1 cellular context compared by ENCODE assay signal in the genomic region with DNA sequence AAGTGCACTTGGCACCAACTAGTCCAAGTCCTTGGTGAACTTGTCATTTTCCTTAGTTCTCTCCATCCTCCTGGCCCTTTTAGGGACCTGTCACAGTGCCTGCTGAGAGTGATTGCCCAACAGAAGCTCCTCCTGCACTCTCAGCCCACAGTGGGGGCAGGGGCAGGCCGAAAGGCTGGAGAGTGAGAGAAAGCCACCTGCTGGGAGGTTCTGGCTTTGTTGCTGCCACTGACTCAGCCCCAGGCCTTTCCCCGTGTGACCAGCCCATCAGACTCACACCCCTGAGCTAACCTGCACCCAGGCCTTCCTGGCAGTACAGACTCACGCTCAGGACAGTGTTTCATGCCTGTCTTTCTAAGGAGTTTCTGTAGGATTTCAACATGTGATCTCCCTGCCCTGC.
A peak's percentile ranks its signal among the peaks of the same experiment; 100 is the strongest.
TF ChIP-seq lines count a peak whose summit lies in the region.

No MANE protein-coding gene starts in this region.

TF ChIP-seq in HepG2, 621 proteins besides CTCF, POLR2A, EP300 and RAD21 (continued from another document and continues in another):
- TF ChIP-seq, protein P1, sequence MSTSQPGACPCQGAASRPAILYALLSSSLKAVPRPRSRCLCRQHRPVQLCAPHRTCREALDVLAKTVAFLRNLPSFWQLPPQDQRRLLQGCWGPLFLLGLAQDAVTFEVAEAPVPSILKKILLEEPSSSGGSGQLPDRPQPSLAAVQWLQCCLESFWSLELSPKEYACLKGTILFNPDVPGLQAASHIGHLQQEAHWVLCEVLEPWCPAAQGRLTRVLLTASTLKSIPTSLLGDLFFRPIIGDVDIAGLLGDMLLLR (CRISPR knock-in tag; IDR thresholded peaks at IDR 0.05) = no peak
- TF ChIP-seq ZNF230 (CRISPR knock-in tag; IDR thresholded peaks at IDR 0.05) = no peak
- TF ChIP-seq ZNF616 (CRISPR knock-in tag; IDR thresholded peaks at IDR 0.05; ENCODE audit: low read depth) = no peak
- no peak for TF ChIP-seq NCOA1 (CRISPR knock-in tag; IDR thresholded peaks at IDR 0.05)
- TF ChIP-seq, protein P2, sequence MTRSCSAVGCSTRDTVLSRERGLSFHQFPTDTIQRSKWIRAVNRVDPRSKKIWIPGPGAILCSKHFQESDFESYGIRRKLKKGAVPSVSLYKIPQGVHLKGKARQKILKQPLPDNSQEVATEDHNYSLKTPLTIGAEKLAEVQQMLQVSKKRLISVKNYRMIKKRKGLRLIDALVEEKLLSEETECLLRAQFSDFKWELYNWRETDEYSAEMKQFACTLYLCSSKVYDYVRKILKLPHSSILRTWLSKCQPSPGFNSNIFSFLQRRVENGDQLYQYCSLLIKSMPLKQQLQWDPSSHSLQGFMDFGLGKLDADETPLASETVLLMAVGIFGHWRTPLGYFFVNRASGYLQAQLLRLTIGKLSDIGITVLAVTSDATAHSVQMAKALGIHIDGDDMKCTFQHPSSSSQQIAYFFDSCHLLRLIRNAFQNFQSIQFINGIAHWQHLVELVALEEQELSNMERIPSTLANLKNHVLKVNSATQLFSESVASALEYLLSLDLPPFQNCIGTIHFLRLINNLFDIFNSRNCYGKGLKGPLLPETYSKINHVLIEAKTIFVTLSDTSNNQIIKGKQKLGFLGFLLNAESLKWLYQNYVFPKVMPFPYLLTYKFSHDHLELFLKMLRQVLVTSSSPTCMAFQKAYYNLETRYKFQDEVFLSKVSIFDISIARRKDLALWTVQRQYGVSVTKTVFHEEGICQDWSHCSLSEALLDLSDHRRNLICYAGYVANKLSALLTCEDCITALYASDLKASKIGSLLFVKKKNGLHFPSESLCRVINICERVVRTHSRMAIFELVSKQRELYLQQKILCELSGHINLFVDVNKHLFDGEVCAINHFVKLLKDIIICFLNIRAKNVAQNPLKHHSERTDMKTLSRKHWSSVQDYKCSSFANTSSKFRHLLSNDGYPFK (CRISPR knock-in tag; IDR thresholded peaks at IDR 0.05; ENCODE audit: borderline replicate concordance) = no peak
- no peak for TF ChIP-seq FOXA1 (IDR thresholded peaks at IDR 0.05)
- no peak for TF ChIP-seq FOXA1 (CRISPR knock-in tag; IDR thresholded peaks at IDR 0.05)
- TF ChIP-seq, protein P3, sequence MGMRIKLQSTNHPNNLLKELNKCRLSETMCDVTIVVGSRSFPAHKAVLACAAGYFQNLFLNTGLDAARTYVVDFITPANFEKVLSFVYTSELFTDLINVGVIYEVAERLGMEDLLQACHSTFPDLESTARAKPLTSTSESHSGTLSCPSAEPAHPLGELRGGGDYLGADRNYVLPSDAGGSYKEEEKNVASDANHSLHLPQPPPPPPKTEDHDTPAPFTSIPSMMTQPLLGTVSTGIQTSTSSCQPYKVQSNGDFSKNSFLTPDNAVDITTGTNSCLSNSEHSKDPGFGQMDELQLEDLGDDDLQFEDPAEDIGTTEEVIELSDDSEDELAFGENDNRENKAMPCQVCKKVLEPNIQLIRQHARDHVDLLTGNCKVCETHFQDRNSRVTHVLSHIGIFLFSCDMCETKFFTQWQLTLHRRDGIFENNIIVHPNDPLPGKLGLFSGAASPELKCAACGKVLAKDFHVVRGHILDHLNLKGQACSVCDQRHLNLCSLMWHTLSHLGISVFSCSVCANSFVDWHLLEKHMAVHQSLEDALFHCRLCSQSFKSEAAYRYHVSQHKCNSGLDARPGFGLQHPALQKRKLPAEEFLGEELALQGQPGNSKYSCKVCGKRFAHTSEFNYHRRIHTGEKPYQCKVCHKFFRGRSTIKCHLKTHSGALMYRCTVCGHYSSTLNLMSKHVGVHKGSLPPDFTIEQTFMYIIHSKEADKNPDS (CRISPR knock-in tag; IDR thresholded peaks at IDR 0.05) = no peak
- TF ChIP-seq ADNP (CRISPR knock-in tag; IDR thresholded peaks at IDR 0.05) = no peak
- no peak for TF ChIP-seq SAP130 (CRISPR knock-in tag; IDR thresholded peaks at IDR 0.05; ENCODE audit: low read depth)
- TF ChIP-seq MAZ (IDR thresholded peaks at IDR 0.05; ENCODE audit: borderline replicate concordance, low read depth, low read length) = peak; percentile 38; the same call in 1 of the 2 replicates
- no peak for TF ChIP-seq MAZ (CRISPR knock-in tag; IDR thresholded peaks at IDR 0.05; ENCODE audit: low read depth)
- no peak for TF ChIP-seq ZNF724P (CRISPR knock-in tag; IDR thresholded peaks at IDR 0.05; ENCODE audit: borderline replicate concordance)
- no peak for TF ChIP-seq GZF1 (CRISPR knock-in tag; IDR thresholded peaks at IDR 0.05)
- TF ChIP-seq SALL2 (CRISPR knock-in tag; IDR thresholded peaks at IDR 0.05) = no peak
- no peak for TF ChIP-seq PCBP2 (optimal IDR thresholded peaks at IDR 0.05; ENCODE audit: low read depth, low read length, poor library complexity, severe bottlenecking)
- TF ChIP-seq, protein P4, sequence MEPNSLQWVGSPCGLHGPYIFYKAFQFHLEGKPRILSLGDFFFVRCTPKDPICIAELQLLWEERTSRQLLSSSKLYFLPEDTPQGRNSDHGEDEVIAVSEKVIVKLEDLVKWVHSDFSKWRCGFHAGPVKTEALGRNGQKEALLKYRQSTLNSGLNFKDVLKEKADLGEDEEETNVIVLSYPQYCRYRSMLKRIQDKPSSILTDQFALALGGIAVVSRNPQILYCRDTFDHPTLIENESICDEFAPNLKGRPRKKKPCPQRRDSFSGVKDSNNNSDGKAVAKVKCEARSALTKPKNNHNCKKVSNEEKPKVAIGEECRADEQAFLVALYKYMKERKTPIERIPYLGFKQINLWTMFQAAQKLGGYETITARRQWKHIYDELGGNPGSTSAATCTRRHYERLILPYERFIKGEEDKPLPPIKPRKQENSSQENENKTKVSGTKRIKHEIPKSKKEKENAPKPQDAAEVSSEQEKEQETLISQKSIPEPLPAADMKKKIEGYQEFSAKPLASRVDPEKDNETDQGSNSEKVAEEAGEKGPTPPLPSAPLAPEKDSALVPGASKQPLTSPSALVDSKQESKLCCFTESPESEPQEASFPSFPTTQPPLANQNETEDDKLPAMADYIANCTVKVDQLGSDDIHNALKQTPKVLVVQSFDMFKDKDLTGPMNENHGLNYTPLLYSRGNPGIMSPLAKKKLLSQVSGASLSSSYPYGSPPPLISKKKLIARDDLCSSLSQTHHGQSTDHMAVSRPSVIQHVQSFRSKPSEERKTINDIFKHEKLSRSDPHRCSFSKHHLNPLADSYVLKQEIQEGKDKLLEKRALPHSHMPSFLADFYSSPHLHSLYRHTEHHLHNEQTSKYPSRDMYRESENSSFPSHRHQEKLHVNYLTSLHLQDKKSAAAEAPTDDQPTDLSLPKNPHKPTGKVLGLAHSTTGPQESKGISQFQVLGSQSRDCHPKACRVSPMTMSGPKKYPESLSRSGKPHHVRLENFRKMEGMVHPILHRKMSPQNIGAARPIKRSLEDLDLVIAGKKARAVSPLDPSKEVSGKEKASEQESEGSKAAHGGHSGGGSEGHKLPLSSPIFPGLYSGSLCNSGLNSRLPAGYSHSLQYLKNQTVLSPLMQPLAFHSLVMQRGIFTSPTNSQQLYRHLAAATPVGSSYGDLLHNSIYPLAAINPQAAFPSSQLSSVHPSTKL (CRISPR knock-in tag; IDR thresholded peaks at IDR 0.05) = no peak
- TF ChIP-seq ZNF761 (CRISPR knock-in tag; conservative IDR thresholded peaks at IDR 0.05) = no peak
- TF ChIP-seq, protein P5, sequence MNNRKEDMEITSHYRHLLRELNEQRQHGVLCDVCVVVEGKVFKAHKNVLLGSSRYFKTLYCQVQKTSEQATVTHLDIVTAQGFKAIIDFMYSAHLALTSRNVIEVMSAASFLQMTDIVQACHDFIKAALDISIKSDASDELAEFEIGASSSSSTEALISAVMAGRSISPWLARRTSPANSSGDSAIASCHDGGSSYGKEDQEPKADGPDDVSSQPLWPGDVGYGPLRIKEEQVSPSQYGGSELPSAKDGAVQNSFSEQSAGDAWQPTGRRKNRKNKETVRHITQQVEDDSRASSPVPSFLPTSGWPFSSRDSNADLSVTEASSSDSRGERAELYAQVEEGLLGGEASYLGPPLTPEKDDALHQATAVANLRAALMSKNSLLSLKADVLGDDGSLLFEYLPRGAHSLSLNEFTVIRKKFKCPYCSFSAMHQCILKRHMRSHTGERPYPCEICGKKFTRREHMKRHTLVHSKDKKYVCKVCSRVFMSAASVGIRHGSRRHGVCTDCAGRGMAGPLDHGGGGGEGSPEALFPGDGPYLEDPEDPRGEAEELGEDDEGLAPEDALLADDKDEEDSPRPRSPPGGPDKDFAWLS (CRISPR knock-in tag; IDR thresholded peaks at IDR 0.05; ENCODE audit: borderline replicate concordance) = no peak
- peak; percentile 9; the same call in 1 of the 2 replicates for TF ChIP-seq SMC3 (IDR thresholded peaks at IDR 0.05; ENCODE audit: low read length)
- no peak for TF ChIP-seq ZNF124 (CRISPR knock-in tag; IDR thresholded peaks at IDR 0.05)
- no peak for TF ChIP-seq HNF4G (IDR thresholded peaks at IDR 0.05; ENCODE audit: borderline replicate concordance, low read depth, low read length)
- no peak for TF ChIP-seq HNF4G (CRISPR knock-in tag; IDR thresholded peaks at IDR 0.05; ENCODE audit: borderline replicate concordance, low read depth)
- TF ChIP-seq HNRNPL (IDR thresholded peaks at IDR 0.05; ENCODE audit: low read depth, low read length) = no peak
- TF ChIP-seq, protein P6, sequence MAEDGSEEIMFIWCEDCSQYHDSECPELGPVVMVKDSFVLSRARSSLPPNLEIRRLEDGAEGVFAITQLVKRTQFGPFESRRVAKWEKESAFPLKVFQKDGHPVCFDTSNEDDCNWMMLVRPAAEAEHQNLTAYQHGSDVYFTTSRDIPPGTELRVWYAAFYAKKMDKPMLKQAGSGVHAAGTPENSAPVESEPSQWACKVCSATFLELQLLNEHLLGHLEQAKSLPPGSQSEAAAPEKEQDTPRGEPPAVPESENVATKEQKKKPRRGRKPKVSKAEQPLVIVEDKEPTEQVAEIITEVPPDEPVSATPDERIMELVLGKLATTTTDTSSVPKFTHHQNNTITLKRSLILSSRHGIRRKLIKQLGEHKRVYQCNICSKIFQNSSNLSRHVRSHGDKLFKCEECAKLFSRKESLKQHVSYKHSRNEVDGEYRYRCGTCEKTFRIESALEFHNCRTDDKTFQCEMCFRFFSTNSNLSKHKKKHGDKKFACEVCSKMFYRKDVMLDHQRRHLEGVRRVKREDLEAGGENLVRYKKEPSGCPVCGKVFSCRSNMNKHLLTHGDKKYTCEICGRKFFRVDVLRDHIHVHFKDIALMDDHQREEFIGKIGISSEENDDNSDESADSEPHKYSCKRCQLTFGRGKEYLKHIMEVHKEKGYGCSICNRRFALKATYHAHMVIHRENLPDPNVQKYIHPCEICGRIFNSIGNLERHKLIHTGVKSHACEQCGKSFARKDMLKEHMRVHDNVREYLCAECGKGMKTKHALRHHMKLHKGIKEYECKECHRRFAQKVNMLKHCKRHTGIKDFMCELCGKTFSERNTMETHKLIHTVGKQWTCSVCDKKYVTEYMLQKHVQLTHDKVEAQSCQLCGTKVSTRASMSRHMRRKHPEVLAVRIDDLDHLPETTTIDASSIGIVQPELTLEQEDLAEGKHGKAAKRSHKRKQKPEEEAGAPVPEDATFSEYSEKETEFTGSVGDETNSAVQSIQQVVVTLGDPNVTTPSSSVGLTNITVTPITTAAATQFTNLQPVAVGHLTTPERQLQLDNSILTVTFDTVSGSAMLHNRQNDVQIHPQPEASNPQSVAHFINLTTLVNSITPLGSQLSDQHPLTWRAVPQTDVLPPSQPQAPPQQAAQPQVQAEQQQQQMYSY (CRISPR knock-in tag; IDR thresholded peaks at IDR 0.05) = no peak
- TF ChIP-seq, protein P7, sequence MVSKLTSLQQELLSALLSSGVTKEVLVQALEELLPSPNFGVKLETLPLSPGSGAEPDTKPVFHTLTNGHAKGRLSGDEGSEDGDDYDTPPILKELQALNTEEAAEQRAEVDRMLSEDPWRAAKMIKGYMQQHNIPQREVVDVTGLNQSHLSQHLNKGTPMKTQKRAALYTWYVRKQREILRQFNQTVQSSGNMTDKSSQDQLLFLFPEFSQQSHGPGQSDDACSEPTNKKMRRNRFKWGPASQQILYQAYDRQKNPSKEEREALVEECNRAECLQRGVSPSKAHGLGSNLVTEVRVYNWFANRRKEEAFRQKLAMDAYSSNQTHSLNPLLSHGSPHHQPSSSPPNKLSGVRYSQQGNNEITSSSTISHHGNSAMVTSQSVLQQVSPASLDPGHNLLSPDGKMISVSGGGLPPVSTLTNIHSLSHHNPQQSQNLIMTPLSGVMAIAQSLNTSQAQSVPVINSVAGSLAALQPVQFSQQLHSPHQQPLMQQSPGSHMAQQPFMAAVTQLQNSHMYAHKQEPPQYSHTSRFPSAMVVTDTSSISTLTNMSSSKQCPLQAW (CRISPR knock-in tag; IDR thresholded peaks at IDR 0.05) = no peak
- TF ChIP-seq, protein P8, sequence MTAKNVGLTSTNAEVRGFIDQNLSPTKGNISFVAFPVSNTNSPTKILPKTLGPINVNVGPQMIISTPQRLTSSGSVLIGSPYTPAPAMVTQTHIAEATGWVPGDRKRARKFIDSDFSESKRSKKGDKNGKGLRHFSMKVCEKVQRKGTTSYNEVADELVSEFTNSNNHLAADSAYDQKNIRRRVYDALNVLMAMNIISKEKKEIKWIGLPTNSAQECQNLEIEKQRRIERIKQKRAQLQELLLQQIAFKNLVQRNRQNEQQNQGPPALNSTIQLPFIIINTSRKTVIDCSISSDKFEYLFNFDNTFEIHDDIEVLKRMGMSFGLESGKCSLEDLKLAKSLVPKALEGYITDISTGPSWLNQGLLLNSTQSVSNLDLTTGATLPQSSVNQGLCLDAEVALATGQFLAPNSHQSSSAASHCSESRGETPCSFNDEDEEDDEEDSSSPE (CRISPR knock-in tag; IDR thresholded peaks at IDR 0.05) = no peak
- TF ChIP-seq, protein P9, sequence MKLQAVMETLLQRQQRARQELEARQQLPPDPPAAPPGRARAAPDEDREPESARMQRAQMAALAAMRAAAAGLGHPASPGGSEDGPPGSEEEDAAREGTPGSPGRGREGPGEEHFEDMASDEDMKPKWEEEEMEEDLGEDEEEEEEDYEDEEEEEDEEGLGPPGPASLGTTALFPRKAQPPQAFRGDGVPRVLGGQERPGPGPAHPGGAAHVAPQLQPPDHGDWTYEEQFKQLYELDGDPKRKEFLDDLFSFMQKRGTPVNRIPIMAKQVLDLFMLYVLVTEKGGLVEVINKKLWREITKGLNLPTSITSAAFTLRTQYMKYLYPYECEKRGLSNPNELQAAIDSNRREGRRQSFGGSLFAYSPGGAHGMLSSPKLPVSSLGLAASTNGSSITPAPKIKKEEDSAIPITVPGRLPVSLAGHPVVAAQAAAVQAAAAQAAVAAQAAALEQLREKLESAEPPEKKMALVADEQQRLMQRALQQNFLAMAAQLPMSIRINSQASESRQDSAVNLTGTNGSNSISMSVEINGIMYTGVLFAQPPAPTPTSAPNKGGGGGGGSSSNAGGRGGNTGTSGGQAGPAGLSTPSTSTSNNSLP (IDR thresholded peaks at IDR 0.05; ENCODE audit: low read depth, low read length) = no peak
- TF ChIP-seq FOSL1 (CRISPR knock-in tag; IDR thresholded peaks at IDR 0.05; ENCODE audit: borderline replicate concordance) = 0 out of 2 replicates have a peak, but pooled peaks have one; percentile 9
- TF ChIP-seq CEBPB (IDR thresholded peaks at IDR 0.05; ENCODE audit: borderline replicate concordance, low read depth, low read length) = peak; percentile 87
- TF ChIP-seq NFE2L1 (CRISPR knock-in tag; IDR thresholded peaks at IDR 0.05; ENCODE audit: borderline replicate concordance) = no peak
- no peak for TF ChIP-seq FOXM1 (CRISPR knock-in tag; IDR thresholded peaks at IDR 0.05)
- no peak for TF ChIP-seq RBFOX2 (IDR thresholded peaks at IDR 0.05; ENCODE audit: low read depth, low read length)
- TF ChIP-seq, protein P10, sequence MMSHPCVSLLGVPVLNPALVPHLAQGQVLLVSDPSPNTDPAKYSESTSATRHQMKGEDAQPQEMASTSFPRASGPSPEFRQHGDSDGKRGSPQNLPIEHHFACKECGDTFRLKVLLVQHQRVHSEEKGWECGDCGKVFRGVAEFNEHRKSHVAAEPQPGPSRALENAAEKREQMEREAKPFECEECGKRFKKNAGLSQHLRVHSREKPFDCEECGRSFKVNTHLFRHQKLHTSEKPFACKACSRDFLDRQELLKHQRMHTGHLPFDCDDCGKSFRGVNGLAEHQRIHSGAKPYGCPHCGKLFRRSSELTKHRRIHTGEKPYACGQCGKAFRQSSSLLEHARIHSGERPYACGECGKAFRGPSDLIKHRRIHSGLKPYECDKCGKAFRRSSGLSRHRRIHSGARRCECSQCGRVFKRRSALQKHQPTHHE (CRISPR knock-in tag; IDR thresholded peaks at IDR 0.05; ENCODE audit: borderline replicate concordance) = no peak
- peak; percentile 84 for TF ChIP-seq CEBPG (CRISPR knock-in tag; IDR thresholded peaks at IDR 0.05)
- TF ChIP-seq RARG (CRISPR knock-in tag; IDR thresholded peaks at IDR 0.05; ENCODE audit: low read depth) = no peak
- TF ChIP-seq RBM22 (optimal IDR thresholded peaks at IDR 0.05; ENCODE audit: low read length) = no peak
